26 cellular contexts compared by ENCODE assay signal in the genomic region with DNA sequence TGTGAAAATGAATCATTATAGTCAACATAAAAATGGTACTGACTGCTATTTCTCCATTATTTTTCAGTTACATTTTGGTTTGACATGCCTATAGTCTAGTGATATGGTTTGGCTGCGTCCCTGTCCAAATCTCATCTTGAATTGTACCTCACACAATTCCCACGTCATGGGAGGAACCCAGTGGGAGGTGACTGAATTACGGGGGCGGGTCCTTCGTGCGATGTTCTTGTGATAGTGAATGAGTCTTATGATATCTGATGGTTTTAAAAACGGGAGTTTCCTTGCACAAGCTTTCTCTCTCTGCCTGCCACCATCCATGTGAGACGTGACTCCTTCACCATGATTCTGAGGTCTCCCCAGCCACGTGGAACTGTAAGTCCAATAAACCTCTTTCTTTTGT.
"Had no signal": no experiment of that assay in that cellular context is flagged by ENCODE, and none has a peak within 500 bp of the region (broad histone marks: within the 10 kb centered on the region; RNA-seq: fewer than 3 reads in every experiment).

No MANE protein-coding gene starts in this region.

- H3K27ac ChIP-seq: neural progenitor cell, pancreas, psoas muscle, right lobe of liver, sigmoid colon, stomach, thoracic aorta, thyroid gland, tibial nerve, upper lobe of left lung, vagina had no signal

- DNase-seq: natural killer cell; nucleus accumbens; pancreas; psoas muscle; right cardiac atrium; right lobe of liver; sigmoid colon; small intestine; stimulated activated CD4-positive, alpha-beta T cell treated with anti-CD3 and anti-CD28 coated beads, Interleukin-15, amount 100 ng/mL, for 24 hours; stimulated activated CD4-positive, alpha-beta T cell treated with anti-CD3 and anti-CD28 coated beads, Interleukin-2, amount 100 ng/mL, for 24 hours; stimulated activated CD4-positive, alpha-beta T cell treated with anti-CD3 and anti-CD28 coated beads, Interleukin-2, amount 100 ng/mL, for 48 hours; stimulated activated CD4-positive, alpha-beta T cell treated with anti-CD3 and anti-CD28 coated beads, Interleukin-4, amount 100 ng/mL, for 24 hours; stimulated activated naive B cell treated with anti-CD40 and anti-IgM and Interleukin-4, amounts not matched to agents 10 μg/mL and 1 μg/mL and 100 μg/mL, for 72 hours; stimulated activated naive CD4-positive, alpha-beta T cell treated with Interleukin-2 at 50 U/mL for 16 hours; stomach; thyroid gland; trophoblast cell; upper lobe of left lung had no signal

- H3K4me1 ChIP-seq: neural progenitor cell, pancreas, psoas muscle, right lobe of liver, stomach, thyroid gland, tibial nerve, upper lobe of left lung, vagina had no signal

- FAIRE-seq: pancreas, small intestine, urothelium cell line had no signal

- H3K9ac ChIP-seq: neural progenitor cell had no signal

- H3K27ac Mint-ChIP-seq: natural killer cell; neural progenitor cell; stimulated activated effector memory CD8-positive, alpha-beta T cell treated with anti-CD3 and anti-CD28 coated beads, Interleukin-12 subunit alpha, Interleukin-12 subunit beta, amount 100 ng/mL, for 72 hours; stimulated activated naive B cell treated with anti-CD40 and anti-IgM and Interleukin-4, amounts not matched to agents 10 μg/mL and 1 μg/mL and 100 μg/mL, for 72 hours; stimulated activated naive CD8-positive, alpha-beta T cell treated with anti-CD3 and anti-CD28 coated beads, Interleukin-15, Interleukin-2, amounts not matched to agents 100 ng/mL and 50 ng/mL, for 24 hours had no signal

- H3K27me3 ChIP-seq: neural progenitor cell, pancreas, right lobe of liver, sigmoid colon, stomach, thyroid gland, tibial nerve, upper lobe of left lung, vagina had no signal

- H3K36me3 ChIP-seq: neural progenitor cell, right lobe of liver had no signal

- H3K4me1 Mint-ChIP-seq: natural killer cell; neural progenitor cell; stimulated activated effector memory CD8-positive, alpha-beta T cell treated with anti-CD3 and anti-CD28 coated beads, Interleukin-12 subunit alpha, Interleukin-12 subunit beta, amount 100 ng/mL, for 72 hours had no signal

- H3K4me3 ChIP-seq: neural progenitor cell, pancreas, psoas muscle, right lobe of liver, sigmoid colon, stomach, thoracic aorta, thyroid gland, tibial nerve, upper lobe of left lung, vagina had no signal

- H3K9me3 ChIP-seq: pancreas, psoas muscle, right lobe of liver, thyroid gland had no signal

- ATAC-seq: natural killer cell; pancreas; psoas muscle; right cardiac atrium; right lobe of liver; stimulated activated effector memory CD8-positive, alpha-beta T cell treated with anti-CD3 and anti-CD28 coated beads, Interleukin-12 subunit alpha, Interleukin-12 subunit beta, amount 100 ng/mL, for 72 hours; stimulated activated naive B cell treated with anti-CD40 and anti-IgM and Interleukin-4, amounts not matched to agents 10 μg/mL and 1 μg/mL and 100 μg/mL, for 72 hours had no signal

- H3K4me2 ChIP-seq: neural progenitor cell had no signal

- H2AFZ ChIP-seq: neural progenitor cell had no signal

- H3K4me3 Mint-ChIP-seq: natural killer cell; nephron; neural progenitor cell; stimulated activated effector memory CD8-positive, alpha-beta T cell treated with anti-CD3 and anti-CD28 coated beads, Interleukin-12 subunit alpha, Interleukin-12 subunit beta, amount 100 ng/mL, for 72 hours; stimulated activated naive B cell treated with anti-CD40 and anti-IgM and Interleukin-4, amounts not matched to agents 10 μg/mL and 1 μg/mL and 100 μg/mL, for 72 hours; stimulated activated naive CD8-positive, alpha-beta T cell treated with anti-CD3 and anti-CD28 coated beads, Interleukin-15, Interleukin-2, amounts not matched to agents 100 ng/mL and 50 ng/mL, for 24 hours had no signal

- H3K27me3 Mint-ChIP-seq: stimulated activated naive B cell treated with anti-CD40 and anti-IgM and Interleukin-4, amounts not matched to agents 10 μg/mL and 1 μg/mL and 100 μg/mL, for 72 hours; stimulated activated naive CD8-positive, alpha-beta T cell treated with anti-CD3 and anti-CD28 coated beads, Interleukin-15, Interleukin-2, amounts not matched to agents 100 ng/mL and 50 ng/mL, for 24 hours had no signal

- H3K36me3 Mint-ChIP-seq: stimulated activated effector memory CD8-positive, alpha-beta T cell treated with anti-CD3 and anti-CD28 coated beads, Interleukin-12 subunit alpha, Interleukin-12 subunit beta, amount 100 ng/mL, for 72 hours had no signal
